ENCODE assay signal across 9 cellular contexts in genomic region chr2:215811003-215811402, GRCh38.
DNase-seq lines count a peak whose midpoint lies in the region; ATAC-seq and TF ChIP-seq lines count a peak whose summit lies in the region.
"Had no signal": no experiment of that assay in that cellular context is flagged by ENCODE, and none has a peak within 500 bp of the region (broad histone marks: within the 10 kb centered on the region; RNA-seq: fewer than 3 reads in every experiment).

No MANE protein-coding gene starts in this region.

- no peak for TF ChIP-seq POLR2A in NB4 (IDR thresholded peaks at IDR 0.05; ENCODE audit: extremely low read depth, insufficient read length)

- TF ChIP-seq CTCF in NB4 (IDR thresholded peaks at IDR 0.05; ENCODE audit: low read depth, low read length), result no peak

- peak overlapping the region; percentile 24; the same call in 1 of the 2 replicates for H3K4me3 ChIP-seq in GM08714 (ENCODE audit: low read length)
- peak overlapping the region; percentile 30 for H3K4me3 ChIP-seq in NB4 (ENCODE audit: low read depth, low read length)

- peak; percentile 41 for DNase-seq in NB4 (ENCODE audit: low read depth)
- no peak for DNase-seq in activated CD4-positive, alpha-beta T cell treated with anti-CD3 and anti-CD28 coated beads for 4 hours
- no peak for DNase-seq in activated effector memory CD4-positive, alpha-beta T cell treated with Interleukin-2 at 50 U/mL for 16 hours
- no peak for DNase-seq in NCI-H146 (lab: John Stamatoyannopoulos, UW)
- DNase-seq in MV-4-11 (lab: John Stamatoyannopoulos, UW), result no peak
- DNase-seq: CD4-positive, CD25-positive, alpha-beta regulatory T cell had no signal

- peak; percentile 28 for ATAC-seq in GM19455 (IDR thresholded peaks at IDR 0.05; ENCODE audit: unreplicated experiment)
- ATAC-seq in HG02981 (IDR thresholded peaks at IDR 0.05; ENCODE audit: unreplicated experiment), result peak; percentile 20
